In genomic region chr19:15379083-15379995, GRCh38 we compare ENCODE assay signal across 1 cellular context.
TF ChIP-seq lines count a peak whose summit lies in the region.

AKAP8 (minus strand) TSS chr19:15379787; CDS start chr19:15379731, 56 bp downstream.

TF ChIP-seq in HepG2, 621 proteins besides CTCF, POLR2A, EP300 and RAD21 (continued from another document and continues in another):
- TF ChIP-seq SNAPC4 (CRISPR knock-in tag; IDR thresholded peaks at IDR 0.05) (no peak), DNMT3B (CRISPR knock-in tag; conservative IDR thresholded peaks at IDR 0.05) (no peak), KLF11 (CRISPR knock-in tag; IDR thresholded peaks at IDR 0.05) (no peak), FOXA3 (CRISPR knock-in tag; IDR thresholded peaks at IDR 0.05) (peak; percentile 50), MEIS2 (CRISPR knock-in tag; IDR thresholded peaks at IDR 0.05) (peak; percentile 30), MAFF (IDR thresholded peaks at IDR 0.05; ENCODE audit: low read depth, low read length) (no peak), DMTF1 (CRISPR knock-in tag; IDR thresholded peaks at IDR 0.05) (no peak), ZNF367 (CRISPR knock-in tag; IDR thresholded peaks at IDR 0.05; ENCODE audit: borderline replicate concordance) (no peak; the same call in 1 of the 2 replicates), ZFAT (CRISPR knock-in tag; conservative IDR thresholded peaks at IDR 0.05) (no peak; the same call in 1 of the 2 replicates), ZNF251 (CRISPR knock-in tag; IDR thresholded peaks at IDR 0.05) (no peak), GMEB1 (CRISPR knock-in tag; IDR thresholded peaks at IDR 0.05; ENCODE audit: borderline replicate concordance) (peak; percentile 86), ZFP41 (CRISPR knock-in tag; IDR thresholded peaks at IDR 0.05; ENCODE audit: borderline replicate concordance) (peak; percentile 18; the same call in 1 of the 2 replicates), REL (CRISPR knock-in tag; conservative IDR thresholded peaks at IDR 0.05) (no peak), CEBPZ (IDR thresholded peaks at IDR 0.05; ENCODE audit: low read length) (no peak), RBM22 (optimal IDR thresholded peaks at IDR 0.05; ENCODE audit: low read length) (peak; percentile 99), ZNF343 (CRISPR knock-in tag; IDR thresholded peaks at IDR 0.05) (no peak), JUND (CRISPR knock-in tag; IDR thresholded peaks at IDR 0.05) (no peak), IRF9 (CRISPR knock-in tag; IDR thresholded peaks at IDR 0.05; ENCODE audit: borderline replicate concordance) (peak; percentile 75; the same call in 1 of the 2 replicates), NBN (conservative IDR thresholded peaks at IDR 0.05) (no peak), NR2F1 (CRISPR knock-in tag; IDR thresholded peaks at IDR 0.05) (no peak), AHR (CRISPR knock-in tag; IDR thresholded peaks at IDR 0.05) (peak; percentile 87; the same call in 1 of the 2 replicates), ZNF430 (CRISPR knock-in tag; IDR thresholded peaks at IDR 0.05) (no peak; the same call in 1 of the 2 replicates), REXO4 (CRISPR knock-in tag; IDR thresholded peaks at IDR 0.05; ENCODE audit: borderline replicate concordance) (no peak), CREB3 (CRISPR knock-in tag; IDR thresholded peaks at IDR 0.05) (0 out of 2 replicates have a peak, but pooled peaks have one; percentile 16), HOXA5 (CRISPR knock-in tag; IDR thresholded peaks at IDR 0.05) (no peak; the same call in 1 of the 2 replicates), CC2D1A (CRISPR knock-in tag; IDR thresholded peaks at IDR 0.05) (no peak), ZBTB39 (CRISPR knock-in tag; IDR thresholded peaks at IDR 0.05) (peak; percentile 79), ZNF556 (CRISPR knock-in tag; IDR thresholded peaks at IDR 0.05; ENCODE audit: borderline replicate concordance) (no peak), CEBPB (IDR thresholded peaks at IDR 0.05; ENCODE audit: borderline replicate concordance, low read depth, low read length) (no peak), ZNF749 (CRISPR knock-in tag; IDR thresholded peaks at IDR 0.05; ENCODE audit: borderline replicate concordance) (no peak; the same call in 1 of the 2 replicates), MLLT10 (CRISPR knock-in tag; IDR thresholded peaks at IDR 0.05) (no peak), CREB1 (IDR thresholded peaks at IDR 0.05) (peak; percentile 93), CREB1 (CRISPR knock-in tag; IDR thresholded peaks at IDR 0.05) (peak; percentile 94), AGO1 (IDR thresholded peaks at IDR 0.05; ENCODE audit: low read depth, low read length, poor library complexity, severe bottlenecking) (peak; percentile 93), CEBPG (CRISPR knock-in tag; IDR thresholded peaks at IDR 0.05) (no peak), JUN (CRISPR knock-in tag; IDR thresholded peaks at IDR 0.05) (0 out of 2 replicates have a peak, but pooled peaks have one; percentile 12), ZNF256 (CRISPR knock-in tag; conservative IDR thresholded peaks at IDR 0.05) (no peak), REPIN1 (CRISPR knock-in tag; IDR thresholded peaks at IDR 0.05; ENCODE audit: borderline replicate concordance, low read depth) (0 out of 2 replicates have a peak, but pooled peaks have one; percentile 60), ATF2 (CRISPR knock-in tag; IDR thresholded peaks at IDR 0.05) (peak; percentile 75), ESRRA (CRISPR knock-in tag; IDR thresholded peaks at IDR 0.05; ENCODE audit: low read depth) (peak; percentile 40; the same call in 1 of the 2 replicates), SMARCC2 (IDR thresholded peaks at IDR 0.05) (no peak), ZNF550 (CRISPR knock-in tag; IDR thresholded peaks at IDR 0.05; ENCODE audit: borderline replicate concordance) (0 out of 2 replicates have a peak, but pooled peaks have one; percentile 21), ATF1 (CRISPR knock-in tag; IDR thresholded peaks at IDR 0.05) (peak; percentile 89), ARNTL (CRISPR knock-in tag; IDR thresholded peaks at IDR 0.05) (0 out of 2 replicates have a peak, but pooled peaks have one; percentile 47), ZBTB38 (CRISPR knock-in tag; IDR thresholded peaks at IDR 0.05) (no peak), NRL (CRISPR knock-in tag; IDR thresholded peaks at IDR 0.05; ENCODE audit: borderline replicate concordance) (no peak), SP4 (CRISPR knock-in tag; IDR thresholded peaks at IDR 0.05) (peak; percentile 89)
